8 cellular contexts compared by ENCODE assay signal in genomic region chr17:56819431-56820145, GRCh38.
DNase-seq lines count a peak whose midpoint lies in the region; ATAC-seq and TF ChIP-seq lines count a peak whose summit lies in the region.

No MANE protein-coding gene starts in this region.

- peak; percentile 75 for TF ChIP-seq CTCF in GM10248 (IDR thresholded peaks at IDR 0.05; ENCODE audit: control extremely low read depth, extremely low read depth, low read depth, missing control alignments)

- POLR2A ChIA-PET in GM10248 (lab: Yijun Ruan, JAX) = interaction anchor here (1.0 kb wide), 1 partner anchor 14 kb away, joined by 3 read pairs; the partner anchor contains the start of gene C17orf67

- H3K9me3 Mint-ChIP-seq in T-helper 2 cell treated with Interferon-gamma antibody and Interleukin-4, amounts not matched to agents 5 μg/mL and 100 μg/mL, for 36 hours = no peaks in the 10 kb centered on the region

- DNase-seq in GM10248 (ENCODE audit: extremely low spot score) = peak; percentile 83
- DNase-seq in NCI-H1694 treated with DMSO at 0.1 percent for 48 hours (lab: John Stamatoyannopoulos, UW) = peak; percentile 77
- DNase-seq in T-helper 2 cell treated with Interferon-gamma antibody and Interleukin-4, amounts not matched to agents 5 μg/mL and 100 μg/mL, for 36 hours (ENCODE audit: low spot score) = peak; percentile 66
- DNase-seq in anterior cingulate cortex (lab: John Stamatoyannopoulos, UW) = peak in 33 of 58 donors; percentile 2 to 50 (median 12)
- DNase-seq in hypothalamus (lab: John Stamatoyannopoulos, UW) = peak in 30 of 51 donors; percentile 2 to 66 (median 16)
- DNase-seq in stimulated activated CD4-positive, alpha-beta T cell treated with anti-CD3 and anti-CD28 coated beads, Interleukin-12 subunit alpha, Interleukin-12 subunit beta, amount 100 ng/mL, for 4 hours = peak; percentile 54
- no peak for DNase-seq in NK-92 (lab: John Stamatoyannopoulos, UW; ENCODE audit: unreplicated experiment)

- peak; percentile 68 for ATAC-seq in HG02588 (IDR thresholded peaks at IDR 0.05; ENCODE audit: unreplicated experiment)

- CTCF ChIA-PET in GM10248 (lab: Yijun Ruan, JAX) = interaction anchor here (0.7 to 11.9 kb wide), 42 partner anchors 9 to 293 kb away, joined by 3 to 144 read pairs (median 5); partner anchors contain the start of genes C17orf67, DGKE and SCPEP1

- H3K4me1 Mint-ChIP-seq in T-helper 2 cell treated with Interferon-gamma antibody and Interleukin-4, amounts not matched to agents 5 μg/mL and 100 μg/mL, for 36 hours (ENCODE audit: low read depth) = peaks cover 10% of the 10 kb centered on the region

- H3K27ac Mint-ChIP-seq in T-helper 2 cell treated with Interferon-gamma antibody and Interleukin-4, amounts not matched to agents 5 μg/mL and 100 μg/mL, for 36 hours = no peak overlapping the region

- no peaks in the 10 kb centered on the region for H3K36me3 Mint-ChIP-seq in T-helper 2 cell treated with Interferon-gamma antibody and Interleukin-4, amounts not matched to agents 5 μg/mL and 100 μg/mL, for 36 hours (ENCODE audit: low read depth)

- H3K27me3 Mint-ChIP-seq in T-helper 2 cell treated with Interferon-gamma antibody and Interleukin-4, amounts not matched to agents 5 μg/mL and 100 μg/mL, for 36 hours (ENCODE audit: low read depth) = no peaks in the 10 kb centered on the region

- no peak overlapping the region for H3K4me3 Mint-ChIP-seq in T-helper 2 cell treated with Interferon-gamma antibody and Interleukin-4, amounts not matched to agents 5 μg/mL and 100 μg/mL, for 36 hours
